Comparison of ENCODE assay signal across 1 cellular context in genomic region chr1:9687120-9687875, GRCh38.
A peak's percentile ranks its signal among the peaks of the same experiment; 100 is the strongest.
TF ChIP-seq lines count a peak whose summit lies in the region.

No MANE protein-coding gene starts in this region.

TF ChIP-seq in H1, 55 proteins besides CTCF, POLR2A, EP300 and RAD21 (continued from another document):
- TF ChIP-seq GTF2F1 (IDR thresholded peaks at IDR 0.05; ENCODE audit: borderline replicate concordance, low read depth, low read length) = no peak
- 0 out of 2 replicates have a peak, but pooled peaks have one; percentile 31 for TF ChIP-seq SP4 (IDR thresholded peaks at IDR 0.05; ENCODE audit: low read length)
- no peak for TF ChIP-seq JUN (IDR thresholded peaks at IDR 0.05; ENCODE audit: low read depth, low read length)
- no peak for TF ChIP-seq BCL11A (IDR thresholded peaks at IDR 0.05; ENCODE audit: low read depth in 2 of 2, low read length in 2 of 2)
- peak; percentile 16; the same call in 1 of the 2 replicates for TF ChIP-seq EGR1 (IDR thresholded peaks at IDR 0.05; ENCODE audit: borderline replicate concordance, low read depth, low read length)
- 0 out of 4 replicates have a peak, but pooled peaks of 1 of the 2 experiments have one; percentile 59 for TF ChIP-seq SIN3A (conservative IDR thresholded peaks at IDR 0.05 in 1 of 2, IDR thresholded peaks at IDR 0.05 in 1 of 2; ENCODE audit: low read depth in 1 of 2, low read length in 2 of 2)
- no peak for TF ChIP-seq POU5F1 (IDR thresholded peaks at IDR 0.05; ENCODE audit: low read depth, low read length)
- TF ChIP-seq, protein P1, sequence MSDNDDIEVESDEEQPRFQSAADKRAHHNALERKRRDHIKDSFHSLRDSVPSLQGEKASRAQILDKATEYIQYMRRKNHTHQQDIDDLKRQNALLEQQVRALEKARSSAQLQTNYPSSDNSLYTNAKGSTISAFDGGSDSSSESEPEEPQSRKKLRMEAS (IDR thresholded peaks at IDR 0.05) = peak; percentile 78
- no peak for TF ChIP-seq RFX5 (IDR thresholded peaks at IDR 0.05; ENCODE audit: borderline replicate concordance, low read depth, low read length)
- peak; percentile 41 for TF ChIP-seq KDM4A (IDR thresholded peaks at IDR 0.05; ENCODE audit: low read depth, low read length, severe bottlenecking)
- TF ChIP-seq POLR2AphosphoS5 (IDR thresholded peaks at IDR 0.05; ENCODE audit: low read depth, low read length) = 0 out of 2 replicates have a peak, but pooled peaks have one; percentile 26
- TF ChIP-seq PHF8 (conservative IDR thresholded peaks at IDR 0.05; ENCODE audit: low read depth, low read length) = peak; percentile 63
- no peak for TF ChIP-seq CHD7 (IDR thresholded peaks at IDR 0.05; ENCODE audit: insufficient replicate concordance, low read length)
- peak; percentile 58 for TF ChIP-seq E2F6 (IDR thresholded peaks at IDR 0.05)
- TF ChIP-seq MAFK (IDR thresholded peaks at IDR 0.05; ENCODE audit: low read depth, low read length) = no peak
